1 cellular context compared by ENCODE assay signal in genomic region chr22:38755911-38756532, GRCh38.
A peak's percentile ranks its signal among the peaks of the same experiment; 100 is the strongest.
TF ChIP-seq lines count a peak whose summit lies in the region.

SUN2 (minus strand) TSS chr22:38755998; CDS start chr22:38752628, 3,370 bp downstream.

TF ChIP-seq in K562, 482 proteins besides CTCF, POLR2A, EP300 and RAD21 (continued from another document and continues in another):
- TF ChIP-seq CCAR2 (IDR thresholded peaks at IDR 0.05; ENCODE audit: low read depth, low read length) (no peak), ZFP1 (CRISPR knock-in tag; IDR thresholded peaks at IDR 0.05) (no peak), THAP12 (CRISPR knock-in tag; IDR thresholded peaks at IDR 0.05) (no peak), TOE1 (IDR thresholded peaks at IDR 0.05; ENCODE audit: borderline replicate concordance) (no peak), TOE1 (CRISPR knock-in tag; IDR thresholded peaks at IDR 0.05; ENCODE audit: borderline replicate concordance, low read depth) (no peak), MBD1 (CRISPR knock-in tag; IDR thresholded peaks at IDR 0.05) (no peak), ZBTB1 (CRISPR knock-in tag; IDR thresholded peaks at IDR 0.05; ENCODE audit: borderline replicate concordance, low read depth) (no peak), HDAC2 (IDR thresholded peaks at IDR 0.05) (no peak), SAP30 (IDR thresholded peaks at IDR 0.05; ENCODE audit: borderline replicate concordance, insufficient read depth, low read depth, low read length, poor library complexity, severe bottlenecking) (peak; percentile 43), ATF1 (CRISPR knock-in tag; IDR thresholded peaks at IDR 0.05) (no peak), ATF1 (tag; IDR thresholded peaks at IDR 0.05) (no peak), PHF20 (IDR thresholded peaks at IDR 0.05; ENCODE audit: partially characterized antibody) (no peak), RFX5 (IDR thresholded peaks at IDR 0.05; ENCODE audit: low read depth, low read length) (no peak), RBBP5 (IDR thresholded peaks at IDR 0.05; ENCODE audit: borderline replicate concordance, insufficient read depth, low read length, poor library complexity, severe bottlenecking) (no peak), GTF2E2 (tag; IDR thresholded peaks at IDR 0.05) (no peak), ZC3H4 (CRISPR knock-in tag; IDR thresholded peaks at IDR 0.05; ENCODE audit: borderline replicate concordance) (no peak), ZNF512 (tag; IDR thresholded peaks at IDR 0.05) (no peak), HNRNPL (IDR thresholded peaks at IDR 0.05; ENCODE audit: low read depth, low read length) (no peak; the same call in 1 of the 2 replicates), ZNF511 (CRISPR knock-in tag; IDR thresholded peaks at IDR 0.05) (no peak), TCF7 (IDR thresholded peaks at IDR 0.05; ENCODE audit: borderline replicate concordance) (no peak), GMEB1 (CRISPR knock-in tag; IDR thresholded peaks at IDR 0.05) (no peak), REST (CRISPR knock-in tag; IDR thresholded peaks at IDR 0.05; ENCODE audit: low read depth) (no peak), TAF15 (IDR thresholded peaks at IDR 0.05; ENCODE audit: low read depth, low read length) (no peak), KDM5B (IDR thresholded peaks at IDR 0.05; ENCODE audit: insufficient replicate concordance, low read depth, low read length) (peak; percentile 25), DDX20 (tag; IDR thresholded peaks at IDR 0.05; ENCODE audit: low read depth) (no peak), HMGXB4 (CRISPR knock-in tag; IDR thresholded peaks at IDR 0.05) (no peak), SMARCE1 (IDR thresholded peaks at IDR 0.05) (no peak), POU5F1 (IDR thresholded peaks at IDR 0.05; ENCODE audit: borderline replicate concordance, low read depth, low read length, partially characterized antibody) (no peak), TFE3 (CRISPR knock-in tag; IDR thresholded peaks at IDR 0.05) (no peak), TAF7 (tag; IDR thresholded peaks at IDR 0.05) (no peak), GTF2A2 (tag; IDR thresholded peaks at IDR 0.05) (no peak), SRSF7 (optimal IDR thresholded peaks at IDR 0.05; ENCODE audit: low read depth, low read length) (no peak), NR4A1 (CRISPR knock-in tag; IDR thresholded peaks at IDR 0.05) (no peak), NR4A1 (tag; IDR thresholded peaks at IDR 0.05) (no peak), EHMT2 (IDR thresholded peaks at IDR 0.05) (no peak), RBM25 (IDR thresholded peaks at IDR 0.05; ENCODE audit: low read depth, low read length, severe bottlenecking) (peak; percentile 100), TAF9B (IDR thresholded peaks at IDR 0.05; ENCODE audit: partially characterized antibody) (no peak), CREM (IDR thresholded peaks at IDR 0.05; ENCODE audit: low read depth) (peak; percentile 80), MTA3 (IDR thresholded peaks at IDR 0.05; ENCODE audit: borderline replicate concordance) (peak; percentile 64), KLF10 (CRISPR knock-in tag; IDR thresholded peaks at IDR 0.05) (no peak), MNT (conservative IDR thresholded peaks at IDR 0.05) (peak in 1 of 2 experiments; percentile 45; a peak in 1 of 4 replicates), ATF2 (CRISPR knock-in tag; IDR thresholded peaks at IDR 0.05) (no peak), ZNF274 (IDR thresholded peaks at IDR 0.05; ENCODE audit: borderline replicate concordance, low read depth, low read length) (no peak), ZNF280A (IDR thresholded peaks at IDR 0.05; ENCODE audit: low read depth, partially characterized antibody) (no peak), NR2C2 (CRISPR knock-in tag; IDR thresholded peaks at IDR 0.05) (no peak), NR2C2 (tag; IDR thresholded peaks at IDR 0.05) (0 out of 2 replicates have a peak, but pooled peaks have one; percentile 12)
